18 cellular contexts compared by ENCODE assay signal in genomic region chr1:214587165-214587564, GRCh38.
"Had no signal": no experiment of that assay in that cellular context is flagged by ENCODE, and none has a peak within 500 bp of the region (broad histone marks: within the 10 kb centered on the region; RNA-seq: fewer than 3 reads in every experiment).

No MANE protein-coding gene starts in this region.

- H3K27me3 ChIP-seq: colonic mucosa, foreskin keratinocyte, transverse colon had no signal

- H3K27ac Mint-ChIP-seq: naive thymus-derived CD4-positive, alpha-beta T cell; nephron progenitor cell had no signal

- H3K9me3 Mint-ChIP-seq: naive thymus-derived CD4-positive, alpha-beta T cell; nephron progenitor cell had no signal

- H3K9me3 ChIP-seq: colonic mucosa, neutrophil, psoas muscle, spleen, stomach, thoracic aorta, transverse colon had no signal

- DNase-seq: colonic mucosa; dermis blood vessel endothelial cell; erythroblast; foreskin keratinocyte; hippocampal formation; left colon; naive thymus-derived CD4-positive, alpha-beta T cell; nephron progenitor cell; psoas muscle; retina; spleen; stimulated activated CD4-positive, alpha-beta T cell treated with anti-CD3 and anti-CD28 coated beads, Interleukin-2, amount 100 ng/mL, for 24 hours; stimulated activated naive CD4-positive, alpha-beta T cell; stomach; substantia nigra; transverse colon had no signal

- H3K4me3 ChIP-seq: colonic mucosa, psoas muscle, spleen, stomach, thoracic aorta, transverse colon had no signal

- H3K36me3 ChIP-seq: colonic mucosa, neutrophil, spleen, stomach, thoracic aorta, transverse colon had no signal

- H3K4me3 Mint-ChIP-seq: naive thymus-derived CD4-positive, alpha-beta T cell; nephron progenitor cell had no signal

- H3K4me1 ChIP-seq: colonic mucosa, spleen, transverse colon had no signal

- H3K27ac ChIP-seq: colonic mucosa, foreskin keratinocyte, neutrophil, spleen, stomach, thoracic aorta, transverse colon had no signal
